ENCODE assay signal across 8 cellular contexts in the genomic region with DNA sequence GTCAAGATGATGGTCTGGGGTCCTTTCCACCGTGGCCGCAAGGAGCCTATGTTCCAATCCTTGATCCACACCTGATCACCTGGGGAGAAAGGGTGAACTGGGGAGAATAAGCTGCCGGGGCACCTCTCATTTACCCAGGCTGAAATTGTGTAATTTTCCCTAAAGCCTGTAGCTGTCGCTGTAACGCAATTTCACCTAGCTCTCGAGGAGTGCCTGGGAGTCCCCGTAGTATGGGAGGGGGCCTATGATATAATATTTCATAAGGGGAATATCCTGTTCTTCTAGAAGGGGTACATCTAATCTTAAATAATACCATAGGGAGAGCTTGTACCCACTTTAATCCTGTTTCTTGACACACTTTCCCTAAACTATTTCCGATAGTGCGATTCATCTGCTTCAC. TPM values are rescaled to one million over a fixed set of nuclear protein-coding genes. Genes with fewer than 3 reads are reported as not detected.
DNase-seq lines count a peak whose midpoint lies in the region; ATAC-seq and TF ChIP-seq lines count a peak whose summit lies in the region.
"Not testable (repeated sequence)": the region's sequence is repeated elsewhere in the genome, so short reads cannot be mapped to it uniquely, and the experiment has no call there.

No MANE protein-coding gene starts in this region.

- intact Hi-C loops in left lung (cut with DNase I); gastrocnemius medialis (cut with DNase I; ENCODE audit: low total_unique reads): not testable (repeated sequence)

- DNase-seq in AG09309 (ENCODE audit: low read depth); GM12864 (ENCODE audit: low read depth); brain microvascular endothelial cell; fibroblast of mammary gland (ENCODE audit: low read depth); left lung; gastrocnemius medialis: not testable (repeated sequence)
- DNase-seq in Kasumi-1 (lab: John Stamatoyannopoulos, UW) (peak; percentile 3 to 4), SIG-M5 treated with dmso at 0.1 percent for 504 hours (lab: John Stamatoyannopoulos, UW; ENCODE audit: unreplicated experiment) (peak; percentile 34)

- TF ChIP-seq POLR2A in gastrocnemius medialis (IDR thresholded peaks at IDR 0.05): not testable (repeated sequence)

- not testable (repeated sequence) for H3K36me3 ChIP-seq in brain microvascular endothelial cell (replicated peaks); left lung; gastrocnemius medialis

- in situ Hi-C loops in brain microvascular endothelial cell (cut with HindIII; ENCODE audit: low pct_ligation_motif_present, low sequenced_read_pairs); gastrocnemius medialis (cut with MboI; ENCODE audit: low sequenced_read_pairs in 4 of 4): not testable (repeated sequence)

- not testable (repeated sequence) for H3K27me3 ChIP-seq in brain microvascular endothelial cell (replicated peaks); left lung; gastrocnemius medialis

- peak; percentile 49 for TF ChIP-seq CTCF in AG09309 (IDR thresholded peaks at IDR 0.05; ENCODE audit: control insufficient read depth, insufficient read depth, low read depth, low read length, missing control alignments)
- peak; percentile 2 for TF ChIP-seq CTCF in GM12864 (IDR thresholded peaks at IDR 0.05; ENCODE audit: low read depth, low read length, missing control alignments)
- peak; percentile 62 for TF ChIP-seq CTCF in brain microvascular endothelial cell (IDR thresholded peaks at IDR 0.05; ENCODE audit: low read depth, low read length, missing control alignments)
- TF ChIP-seq CTCF in fibroblast of mammary gland (conservative IDR thresholded peaks at IDR 0.05; ENCODE audit: control insufficient read depth, insufficient read depth, low read depth, low read length): peak; percentile 33
- TF ChIP-seq CTCF in left lung (IDR thresholded peaks at IDR 0.05): peak; percentile 12 to 25
- TF ChIP-seq CTCF in gastrocnemius medialis (IDR thresholded peaks at IDR 0.05 in 4 of 5, conservative IDR thresholded peaks at IDR 0.05 in 1 of 5): peak; percentile 25 to 54 (median 28)

- H3K4me3 ChIP-seq in AG09309 (ENCODE audit: control insufficient read depth, low read depth, low read length); GM12864 (ENCODE audit: low read depth, low read length); brain microvascular endothelial cell (ENCODE audit: low read depth, low read length); fibroblast of mammary gland (ENCODE audit: control insufficient read depth, low read depth, low read length); left lung; gastrocnemius medialis: not testable (repeated sequence)

- H3K9me3 ChIP-seq in left lung: peaks cover 0 to 26% of the 10 kb centered on the region in 2 donors
- H3K9me3 ChIP-seq in gastrocnemius medialis: not testable (repeated sequence)

- H3K27ac ChIP-seq in brain microvascular endothelial cell, left lung, gastrocnemius medialis: not testable (repeated sequence)

- not testable (repeated sequence) for ATAC-seq in left lung, gastrocnemius medialis

- not testable (repeated sequence) for H3K4me1 ChIP-seq in left lung, gastrocnemius medialis

RNA-seq across cellular contexts. Expression of a gene that starts 18.7 kb away (rescaled TPM):
- total RNA-seq in left lung: 10 to 100 TPM; 15.5 to 15.7 TPM
- total RNA-seq in gastrocnemius medialis: 10 to 100 TPM; 35.2 to 41.3 (median 38.9) TPM

RNA-seq across cellular contexts. Expression of a gene that starts 20.3 kb away (rescaled TPM):
- total RNA-seq in left lung: 1 to 10 TPM; 5.6 to 9.4 TPM
- 1 to 10 TPM; 2.7 to 7.3 (median 5.3) TPM for total RNA-seq in gastrocnemius medialis

RNA-seq across cellular contexts. Expression of a gene that starts 29.4 kb away (rescaled TPM):
- 100 to 1,000 TPM in 1 of 2 donors, 10 to 100 TPM in 1; 79.8 to 241 TPM for total RNA-seq in left lung
- 10 to 100 TPM; 12.8 to 53.5 (median 32.5) TPM for total RNA-seq in gastrocnemius medialis

RNA-seq across cellular contexts. Expression of a gene that starts 43.9 kb away (rescaled TPM):
- total RNA-seq in left lung (10 to 100 TPM; 14.0 to 17.6 TPM), gastrocnemius medialis (10 to 100 TPM in 3 of 4 donors, 1 to 10 TPM in 1; 9.1 to 33.1 (median 21.3) TPM)

RNA-seq across cellular contexts. Expression of a gene that starts 57.7 kb away (rescaled TPM):
- total RNA-seq in left lung (1 to 10 TPM; 2.1 to 3.0 TPM), gastrocnemius medialis (1 to 10 TPM in 1 of 4 donors, under 1 TPM in 3; 0.15 to 3.9 (median 0.40) TPM)

Comparison
In these comparisons a context has a peak if more than half of its experiments do, and no peak if none do; other contexts are left out.
1. CTCF ChIP-seq: peak in every context shown above with its lines; median percentile 62 in brain microvascular endothelial cell; 49 in AG09309; 33 in fibroblast of mammary gland; 28 in gastrocnemius medialis; 18 in left lung; 2 in GM12864.